8 cellular contexts compared by ENCODE assay signal in the genomic region with DNA sequence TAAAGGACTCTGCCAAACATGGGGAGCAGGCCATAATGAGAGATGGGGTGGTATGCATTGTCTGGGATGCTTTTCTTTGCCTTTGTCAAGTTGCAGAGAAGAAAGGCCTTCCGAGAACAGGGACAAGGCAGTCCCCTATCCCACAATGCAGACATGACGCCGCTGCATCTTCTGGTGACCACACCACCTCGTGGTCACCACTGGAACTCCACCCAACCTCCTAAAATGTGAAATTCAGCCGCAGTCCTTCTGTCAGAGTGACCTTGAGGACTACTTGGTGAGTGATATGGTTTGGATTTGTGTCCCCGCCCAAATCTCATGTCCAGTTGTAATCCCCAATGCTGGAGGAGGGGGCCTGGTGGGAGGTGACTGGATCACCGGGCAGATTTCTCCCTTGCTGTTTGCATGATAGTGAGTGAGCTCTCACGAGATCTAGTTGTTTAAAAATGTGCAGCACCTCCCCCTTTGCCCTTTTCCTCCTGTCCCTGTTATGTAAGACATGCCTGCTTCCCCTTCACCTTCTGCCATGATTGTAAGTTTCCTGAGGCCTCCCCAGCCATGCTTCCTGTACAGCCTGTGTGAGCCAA. TPM values are rescaled to one million over a fixed set of nuclear protein-coding genes. Genes with fewer than 3 reads are reported as not detected.
DNase-seq lines count a peak whose midpoint lies in the region; ATAC-seq and TF ChIP-seq lines count a peak whose summit lies in the region.

No MANE protein-coding gene starts in this region.

- TF ChIP-seq POLR2A in gastroesophageal sphincter (IDR thresholded peaks at IDR 0.05): no peak

- peaks cover 23% of the 10 kb centered on the region for H3K27me3 Mint-ChIP-seq in activated T-helper 17 cell treated with anti-CD3 and anti-CD28 coated beads, Interleukin-2, amount 50 U/mL, for 72 hours

- H3K36me3 Mint-ChIP-seq in activated T-helper 17 cell treated with anti-CD3 and anti-CD28 coated beads, Interleukin-2, amount 50 U/mL, for 72 hours (ENCODE audit: low read depth): no peaks in the 10 kb centered on the region

- H3K4me1 ChIP-seq in gastroesophageal sphincter: peaks cover 0 to 19% (median 0%) of the 10 kb centered on the region in 3 donors

- H3K27ac Mint-ChIP-seq in activated T-helper 17 cell treated with anti-CD3 and anti-CD28 coated beads, Interleukin-2, amount 50 U/mL, for 72 hours: no peak overlapping the region

- no peak overlapping the region for H3K4me3 Mint-ChIP-seq in activated T-helper 17 cell treated with anti-CD3 and anti-CD28 coated beads, Interleukin-2, amount 50 U/mL, for 72 hours

- DNase-seq in NOMO-1 treated with dmso at 0.1 percent for 144 hours (lab: John Stamatoyannopoulos, UW; ENCODE audit: unreplicated experiment) (peak; percentile 8), NOMO-1 treated with DMSO at 0.1 percent for 48 hours (lab: John Stamatoyannopoulos, UW; ENCODE audit: unreplicated experiment) (no peak), NCI-H774 (lab: John Stamatoyannopoulos, UW) (peak; percentile 53), pons (ENCODE audit: low spot score) (peak; percentile 78), epidermal melanocyte (ENCODE audit: insufficient read length, low spot score) (no peak)

- TF ChIP-seq EP300 in gastroesophageal sphincter (IDR thresholded peaks at IDR 0.05): no peak

- no peaks in the 10 kb centered on the region for H3K9me3 Mint-ChIP-seq in activated T-helper 17 cell treated with anti-CD3 and anti-CD28 coated beads, Interleukin-2, amount 50 U/mL, for 72 hours

- H3K36me3 ChIP-seq in gastroesophageal sphincter: no peaks in the 10 kb centered on the region

- WGBS in gastroesophageal sphincter (ENCODE audit: low coverage in 1 of 2), 2 donors: 4 to 37% methylated on average over 2 to 8 of the region's 8 CpGs

- H3K9me3 ChIP-seq in gastroesophageal sphincter: peaks cover 0 to 2% (median 0%) of the 10 kb centered on the region in 3 donors

- H3K4me1 Mint-ChIP-seq in activated T-helper 17 cell treated with anti-CD3 and anti-CD28 coated beads, Interleukin-2, amount 50 U/mL, for 72 hours: peaks cover 4% of the 10 kb centered on the region

- no peak overlapping the region for H3K27ac ChIP-seq in gastroesophageal sphincter

- peak; percentile 48 for ATAC-seq in HG02763 (IDR thresholded peaks at IDR 0.05; ENCODE audit: unreplicated experiment)
- peak; percentile 64 for ATAC-seq in activated T-helper 17 cell treated with anti-CD3 and anti-CD28 coated beads, Interleukin-2, amount 50 U/mL, for 72 hours (replicated peaks)
- no peak for ATAC-seq in gastroesophageal sphincter

- no peak overlapping the region for H3K4me3 ChIP-seq in gastroesophageal sphincter

- TF ChIP-seq CTCF in gastroesophageal sphincter (IDR thresholded peaks at IDR 0.05): peak; percentile 41 to 74 (median 64)

- no peaks in the 10 kb centered on the region for H3K27me3 ChIP-seq in gastroesophageal sphincter

RNA-seq across cellular contexts. Expression of a gene that starts 15.2 kb away (rescaled TPM):
- under 1 TPM in 1 of 2 donors, not detected in 1; 0.56 TPM for total RNA-seq in activated T-helper 17 cell treated with anti-CD3 and anti-CD28 coated beads, Interleukin-2, amount 50 U/mL, for 72 hours
- under 1 TPM in 1 of 4 donors, not detected in 3; 0.19 TPM for total RNA-seq in gastroesophageal sphincter

RNA-seq across cellular contexts. Expression of a gene that starts 16.7 kb away (rescaled TPM):
- total RNA-seq in activated T-helper 17 cell treated with anti-CD3 and anti-CD28 coated beads, Interleukin-2, amount 50 U/mL, for 72 hours: 10 to 100 TPM; 36.4 to 41.7 TPM
- total RNA-seq in gastroesophageal sphincter: 10 to 100 TPM; 35.6 to 63.7 (median 40.7) TPM

Comparison
In these comparisons a context has a peak if more than half of its experiments do, and no peak if none do; other contexts are left out.
1. DNase-seq: peak in NOMO-1 treated with dmso at 0.1 percent for 144 hours (single experiment), NCI-H774 (single experiment) and pons (single experiment); none in NOMO-1 treated with DMSO at 0.1 percent for 48 hours (single experiment) and epidermal melanocyte (single experiment).